In the genomic region with DNA sequence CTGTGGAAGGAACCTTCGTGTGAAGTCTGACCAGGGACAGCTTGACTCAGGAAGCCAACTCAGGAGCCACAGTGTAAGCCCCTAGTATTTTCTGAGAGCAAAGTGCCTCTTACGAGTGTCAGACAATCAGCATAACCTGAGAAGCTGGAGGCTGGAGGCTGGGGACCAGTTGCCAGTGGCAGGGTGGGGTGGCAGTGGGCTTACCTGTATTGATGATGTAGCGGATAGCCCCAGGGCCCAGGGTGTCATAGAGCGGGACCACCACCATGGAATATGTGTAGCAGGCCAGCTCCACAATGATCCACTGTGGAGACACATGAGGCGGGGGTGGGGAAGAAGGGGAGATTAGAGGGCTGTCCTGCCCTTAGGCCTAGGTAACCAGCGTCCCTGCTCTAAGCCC, we compare ENCODE assay signal across 18 cellular contexts. TPM values are rescaled to one million over a fixed set of nuclear protein-coding genes. Genes with fewer than 3 reads are reported as not detected.
DNase-seq lines count a peak whose midpoint lies in the region; ATAC-seq and TF ChIP-seq lines count a peak whose summit lies in the region.
"Had no signal": no experiment of that assay in that cellular context is flagged by ENCODE, and none has a peak within 500 bp of the region (broad histone marks: within the 10 kb centered on the region; RNA-seq: fewer than 3 reads in every experiment).

No MANE protein-coding gene starts in this region.

- no peaks in the 10 kb centered on the region for H3K36me3 ChIP-seq in left ventricle myocardium inferior
- H3K36me3 ChIP-seq in lower lobe of right lung, result no peaks in the 10 kb centered on the region
- H3K36me3 ChIP-seq in spleen, result no peaks in the 10 kb centered on the region
- H3K36me3 ChIP-seq: HAP-1 had no signal

- H3K36me3 Mint-ChIP-seq in chondrocyte (ENCODE audit: low read depth), result no peaks in the 10 kb centered on the region
- H3K36me3 Mint-ChIP-seq: CD8-positive, alpha-beta T cell had no signal

- H3K27me3 ChIP-seq in left ventricle myocardium inferior (ENCODE audit: low read depth), result no peaks in the 10 kb centered on the region
- H3K27me3 ChIP-seq in lower lobe of right lung (ENCODE audit: low read depth), result no peaks in the 10 kb centered on the region
- H3K27me3 ChIP-seq in spleen (replicated peaks in 1 of 7), result no peaks in the 10 kb centered on the region

- H3K9me3 ChIP-seq in left ventricle myocardium inferior (replicated peaks) (no peaks in the 10 kb centered on the region), lower lobe of right lung (no peaks in the 10 kb centered on the region), spleen (no peaks in the 10 kb centered on the region)
- H3K9me3 ChIP-seq: Caco-2, HAP-1 had no signal

- TF ChIP-seq CTCF in left ventricle myocardium inferior (IDR thresholded peaks at IDR 0.05; ENCODE audit: borderline replicate concordance) (no peak), chondrocyte (IDR thresholded peaks at IDR 0.05) (no peak), lower lobe of right lung (IDR thresholded peaks at IDR 0.05) (no peak), spleen (IDR thresholded peaks at IDR 0.05 in 8 of 11, conservative IDR thresholded peaks at IDR 0.05 in 3 of 11) (no peak)

- WGBS in spleen, 5 donors, result 92 to 97% (median 93%) methylated on average over 6 of the region's 6 CpGs

- H3K27me3 Mint-ChIP-seq in chondrocyte (ENCODE audit: low read depth), result peaks cover 13% of the 10 kb centered on the region

- no peak for TF ChIP-seq POLR2A in spleen (IDR thresholded peaks at IDR 0.05)

- H3K27ac ChIP-seq in left ventricle myocardium inferior (replicated peaks), result no peak overlapping the region
- H3K27ac ChIP-seq in lower lobe of right lung, result no peak overlapping the region
- no peak overlapping the region for H3K27ac ChIP-seq in spleen

- H3K4me1 ChIP-seq in left ventricle myocardium inferior (peaks cover 1% of the 10 kb centered on the region), lower lobe of right lung (no peaks in the 10 kb centered on the region), spleen (no peaks in the 10 kb centered on the region)
- H3K4me1 ChIP-seq: Caco-2, HAP-1 had no signal

- H3K4me3 ChIP-seq in left ventricle myocardium inferior (no peak overlapping the region), lower lobe of right lung (no peak overlapping the region), spleen (no peak overlapping the region)
- H3K4me3 ChIP-seq: HAP-1 had no signal

- H3K27ac Mint-ChIP-seq in chondrocyte (ENCODE audit: unreplicated experiment), result no peak overlapping the region
- H3K27ac Mint-ChIP-seq: CD8-positive, alpha-beta T cell; HFFc6 had no signal

- ATAC-seq in Right ventricle myocardium inferior, result no peak
- ATAC-seq in lower lobe of right lung, result no peak
- ATAC-seq: CD8-positive, alpha-beta T cell had no signal

- H3K4me3 Mint-ChIP-seq in chondrocyte (ENCODE audit: unreplicated experiment), result no peak overlapping the region
- H3K4me3 Mint-ChIP-seq: CD8-positive, alpha-beta T cell; HFFc6 had no signal

- no peaks in the 10 kb centered on the region for H3K9me3 Mint-ChIP-seq in chondrocyte (ENCODE audit: low read depth)
- H3K9me3 Mint-ChIP-seq: CD8-positive, alpha-beta T cell; HFFc6 had no signal

- intact Hi-C loops in Right ventricle myocardium inferior (cut with DNase I) (no loop called here), left ventricle myocardium inferior (cut with micrococcal nuclease) (no loop called here), lower lobe of right lung (cut with DNase I) (no loop called here), spleen (cut with DNase I; ENCODE audit: low total_unique reads) (no loop called here)

- peak; percentile 3 for DNase-seq in Right ventricle myocardium inferior (ENCODE audit: missing footprints)
- DNase-seq in left ventricle myocardium inferior, result no peak
- DNase-seq in chondrocyte (ENCODE audit: low spot score), result peak; percentile 66
- DNase-seq in lower lobe of right lung, result peak; percentile 17
- DNase-seq in spleen, result peak; percentile 48
- no peak for DNase-seq in RKO (ENCODE audit: low spot score)
- DNase-seq in kidney tubule cell (ENCODE audit: low spot score), result no peak
- DNase-seq: C1 segment of cervical spinal cord; Caco-2; CD8-positive, alpha-beta T cell; DMS153; DND-41; GOT3; HFFc6 had no signal

- H3K4me1 Mint-ChIP-seq in chondrocyte (ENCODE audit: low read depth), result peaks cover 2% of the 10 kb centered on the region

RNA-seq across cellular contexts. Expression of a gene that starts 22.9 kb away (rescaled TPM):
- 3.4 TPM for total RNA-seq in Right ventricle myocardium inferior
- 2.7 TPM for total RNA-seq in left ventricle myocardium inferior
- total RNA-seq in chondrocyte, result not detected in 3 replicates
- total RNA-seq in lower lobe of right lung, result 0.59 TPM
- 10 to 100 TPM in 1 of 7 donors, 1 to 10 TPM in 6; 3.1 to 18.4 (median 4.6) TPM for total RNA-seq in spleen
- 1 to 10 TPM in 2 of 3 donors, under 1 TPM in 1; 0.76 to 1.3 (median 1.3) TPM for polyA plus RNA-seq in spleen
- total RNA-seq: A673, HFFc6 had no signal
- polyA plus RNA-seq: BJ had no signal

RNA-seq across cellular contexts. Expression of a gene that starts 43.1 kb away (rescaled TPM):
- not detected for total RNA-seq in Right ventricle myocardium inferior
- not detected for total RNA-seq in left ventricle myocardium inferior
- total RNA-seq in chondrocyte, result not detected in 3 replicates
- not detected for total RNA-seq in lower lobe of right lung
- total RNA-seq in spleen, result not detected
- polyA plus RNA-seq in spleen, result under 1 TPM in 1 of 3 donors, not detected in 2; 0.24 TPM
- total RNA-seq: A172; A673; Caco-2; CD8-positive, alpha-beta T cell; HFFc6 had no signal
- polyA plus RNA-seq: BJ had no signal

Comparison
In these comparisons a context has a peak if more than half of its experiments do, and no peak if none do; other contexts are left out.
1. DNase-seq: peak in Right ventricle myocardium inferior (single experiment), chondrocyte (single experiment), lower lobe of right lung (single experiment) and spleen (single experiment); none in left ventricle myocardium inferior (single experiment), RKO (single experiment) and kidney tubule cell (single experiment).